In genomic region chr17:62111562-62112180, GRCh38 we compare ENCODE assay signal across 29 cellular contexts. TPM values are rescaled to one million over a fixed set of nuclear protein-coding genes. Genes with fewer than 3 reads are reported as not detected.
DNase-seq lines count a peak whose midpoint lies in the region; ATAC-seq and TF ChIP-seq lines count a peak whose summit lies in the region.
"Had no signal": no experiment of that assay in that cellular context is flagged by ENCODE, and none has a peak within 500 bp of the region (broad histone marks: within the 10 kb centered on the region; RNA-seq: fewer than 3 reads in every experiment).

No MANE protein-coding gene starts in this region.

- no peak overlapping the region for H3K27ac Mint-ChIP-seq in activated T-helper 1 cell treated with anti-CD3 and anti-CD28 coated beads, Interleukin-12 subunit alpha, Interleukin-12 subunit beta, Interleukin-2, Interleukin-4 antibody, amounts not matched to agents 30 ng/mL and 10 ng/mL and 1 ng/mL, durations not matched to agents 14 hours and 24 hours and 36 hours
- H3K27ac Mint-ChIP-seq: activated naive CD4-positive, alpha-beta T cell treated with anti-CD3 and anti-CD28 coated beads, Interleukin-2, amount 10 ng/mL, durations not matched to agents 7 days and 5 days; activated T-helper 17 cell treated with anti-CD3 and anti-CD28 coated beads, Interleukin-2, amount 50 U/mL, for 72 hours; stimulated activated naive B cell treated with anti-CD40 and anti-IgM and Interleukin-4, amounts not matched to agents 10 μg/mL and 1 μg/mL and 100 μg/mL, for 72 hours; T-helper 17 cell had no signal

- no peak overlapping the region for H3K27ac ChIP-seq in SK-N-SH (ENCODE audit: low read depth in 2 of 2, low read length in 1 of 2)
- H3K27ac ChIP-seq in HEK293 (ENCODE audit: extremely low read depth, low read depth, low read length), result no peak overlapping the region
- peak overlapping the region; percentile 76 for H3K27ac ChIP-seq in colonic mucosa
- H3K27ac ChIP-seq: adrenal gland, parathyroid adenoma, skin epidermis, upper lobe of left lung had no signal

- H3K4me1 ChIP-seq in SK-N-SH (ENCODE audit: control insufficient read depth in 1 of 2, insufficient read depth in 2 of 2, low read depth in 1 of 2, low read length in 1 of 2), result peaks cover 0 to 4% of the 10 kb centered on the region in 2 experiments; a peak in 1 of 4 replicates
- H3K4me1 ChIP-seq in HEK293 (ENCODE audit: control insufficient read depth, insufficient read depth, low read length), result no peaks in the 10 kb centered on the region; the same call in none of the 2 replicates
- peaks cover 4% of the 10 kb centered on the region for H3K4me1 ChIP-seq in colonic mucosa
- H3K4me1 ChIP-seq: adrenal gland, parathyroid adenoma, upper lobe of left lung had no signal

- TF ChIP-seq CTCF in SK-N-SH (IDR thresholded peaks at IDR 0.05) (no peak), HEK293 (tag by site-specific recombination; IDR thresholded peaks at IDR 0.05) (no peak), colonic mucosa (IDR thresholded peaks at IDR 0.05) (no peak)

- CTCF ChIA-PET in SK-N-SH (lab: Yijun Ruan, JAX) (interaction anchor here (0.6 to 3.3 kb wide), 5 partner anchors 10 to 699 kb away, joined by 3 to 44 read pairs (median 8); no protein-coding TSS in a partner anchor), HEK293 (lab: Yijun Ruan, JAX) (interaction anchor here (0.7 to 1.0 kb wide), 4 partner anchors 46 to 522 kb away, joined by 3 to 5 read pairs (median 3); no protein-coding TSS in a partner anchor)

- 54% methylated on average over 7 of the region's 7 CpGs for WGBS in SK-N-SH (ENCODE audit: low lambda C conversion rate)

- H3K27me3 Mint-ChIP-seq in activated T-helper 1 cell treated with anti-CD3 and anti-CD28 coated beads, Interleukin-12 subunit alpha, Interleukin-12 subunit beta, Interleukin-2, Interleukin-4 antibody, amounts not matched to agents 30 ng/mL and 10 ng/mL and 1 ng/mL, durations not matched to agents 14 hours and 24 hours and 36 hours (ENCODE audit: insufficient read depth), result peaks cover 2% of the 10 kb centered on the region
- H3K27me3 Mint-ChIP-seq: activated T-helper 17 cell treated with anti-CD3 and anti-CD28 coated beads, Interleukin-2, amount 50 U/mL, for 72 hours; T-helper 17 cell had no signal

- ATAC-seq in SK-N-SH treated with all-trans-retinoic acid at 6 μM for 48 hours, result no peak
- ATAC-seq: activated CD4-positive, CD25-positive, alpha-beta regulatory T cell treated with anti-CD3 and anti-CD28 coated beads, Interleukin-2, amount 50 U/mL, for 24 hours; activated T-helper 17 cell treated with anti-CD3 and anti-CD28 coated beads, Interleukin-2, amount 50 U/mL, for 72 hours; left lobe of liver; stimulated activated naive B cell treated with anti-CD40 and anti-IgM and Interleukin-4, amounts not matched to agents 10 μg/mL and 1 μg/mL and 100 μg/mL, for 72 hours; T-helper 17 cell had no signal

- H3K4me1 Mint-ChIP-seq in activated T-helper 1 cell treated with anti-CD3 and anti-CD28 coated beads, Interleukin-12 subunit alpha, Interleukin-12 subunit beta, Interleukin-2, Interleukin-4 antibody, amounts not matched to agents 30 ng/mL and 10 ng/mL and 1 ng/mL, durations not matched to agents 14 hours and 24 hours and 36 hours (ENCODE audit: low read depth), result no peaks in the 10 kb centered on the region
- H3K4me1 Mint-ChIP-seq: activated naive CD4-positive, alpha-beta T cell treated with anti-CD3 and anti-CD28 coated beads, Interleukin-2, amount 10 ng/mL, durations not matched to agents 7 days and 5 days; activated T-helper 17 cell treated with anti-CD3 and anti-CD28 coated beads, Interleukin-2, amount 50 U/mL, for 72 hours; T-helper 17 cell had no signal

- H3K4me3 Mint-ChIP-seq in activated T-helper 1 cell treated with anti-CD3 and anti-CD28 coated beads, Interleukin-12 subunit alpha, Interleukin-12 subunit beta, Interleukin-2, Interleukin-4 antibody, amounts not matched to agents 30 ng/mL and 10 ng/mL and 1 ng/mL, durations not matched to agents 14 hours and 24 hours and 36 hours, result no peak overlapping the region
- H3K4me3 Mint-ChIP-seq: activated naive CD4-positive, alpha-beta T cell treated with anti-CD3 and anti-CD28 coated beads, Interleukin-2, amount 10 ng/mL, durations not matched to agents 7 days and 5 days; activated T-helper 17 cell treated with anti-CD3 and anti-CD28 coated beads, Interleukin-2, amount 50 U/mL, for 72 hours; stimulated activated naive B cell treated with anti-CD40 and anti-IgM and Interleukin-4, amounts not matched to agents 10 μg/mL and 1 μg/mL and 100 μg/mL, for 72 hours; T-helper 17 cell had no signal

- H3K4me2 ChIP-seq in SK-N-SH, result no peak overlapping the region

- no peak overlapping the region for H3K4me3 ChIP-seq in SK-N-SH (ENCODE audit: low read depth in 2 of 2, low read length in 1 of 2)
- H3K4me3 ChIP-seq in HEK293 (ENCODE audit: low read depth, low read length), result no peak overlapping the region
- no peak overlapping the region for H3K4me3 ChIP-seq in colonic mucosa
- H3K4me3 ChIP-seq: adrenal gland, skin epidermis, upper lobe of left lung had no signal

- H4K20me1 ChIP-seq in SK-N-SH (ENCODE audit: insufficient read depth), result no peaks in the 10 kb centered on the region

- H3K9me3 ChIP-seq in SK-N-SH (no peaks in the 10 kb centered on the region), HEK293 (ENCODE audit: control insufficient read depth, insufficient read depth, low read depth, low read length) (no peaks in the 10 kb centered on the region), colonic mucosa (no peaks in the 10 kb centered on the region)
- H3K9me3 ChIP-seq: adrenal gland, upper lobe of left lung had no signal

- POLR2A ChIA-PET in SK-N-SH (lab: Yijun Ruan, JAX) (no interaction called here), HEK293 (lab: Yijun Ruan, JAX) (no interaction called here)

- H3K9ac ChIP-seq in SK-N-SH, result no peak overlapping the region
- no peak overlapping the region for H3K9ac ChIP-seq in colonic mucosa (ENCODE audit: low read depth in 2 of 2, low read length in 2 of 2)
- H3K9ac ChIP-seq: parathyroid adenoma had no signal

- H3K9me3 Mint-ChIP-seq in activated T-helper 1 cell treated with anti-CD3 and anti-CD28 coated beads, Interleukin-12 subunit alpha, Interleukin-12 subunit beta, Interleukin-2, Interleukin-4 antibody, amounts not matched to agents 30 ng/mL and 10 ng/mL and 1 ng/mL, durations not matched to agents 14 hours and 24 hours and 36 hours, result no peaks in the 10 kb centered on the region
- H3K9me3 Mint-ChIP-seq: activated naive CD4-positive, alpha-beta T cell treated with anti-CD3 and anti-CD28 coated beads, Interleukin-2, amount 10 ng/mL, durations not matched to agents 7 days and 5 days; activated T-helper 17 cell treated with anti-CD3 and anti-CD28 coated beads, Interleukin-2, amount 50 U/mL, for 72 hours had no signal

- H2AFZ ChIP-seq in SK-N-SH (ENCODE audit: low read depth), result no peak overlapping the region
- H2AFZ ChIP-seq: parathyroid adenoma had no signal

- no peak for DNase-seq in SK-N-SH
- peak; percentile 68 for DNase-seq in colonic mucosa
- DNase-seq in activated T-cell treated with anti-CD3 and anti-CD28 coated beads for 4 hours, result no peak
- no peak for DNase-seq in C1 segment of cervical spinal cord (lab: John Stamatoyannopoulos, UW)
- DNase-seq in activated T-helper 1 cell treated with anti-CD3 and anti-CD28 coated beads, Interleukin-12 subunit alpha, Interleukin-12 subunit beta, Interleukin-2, Interleukin-4 antibody, amounts not matched to agents 30 ng/mL and 10 ng/mL and 1 ng/mL, durations not matched to agents 14 hours and 24 hours and 36 hours (ENCODE audit: low spot score), result no peak
- no peak for DNase-seq in activated T-cell treated with anti-CD3 and anti-CD28 coated beads, Interleukin-2, amount 50 U/mL, for 1 hour
- DNase-seq: activated CD4-positive, alpha-beta T cell treated with anti-CD3 and anti-CD28 coated beads, Interleukin-2, amount 50 U/mL, for 48 hours; activated naive CD4-positive, alpha-beta T cell treated with anti-CD3 and anti-CD28 coated beads, Interleukin-2, amount 10 ng/mL, durations not matched to agents 7 days and 5 days; adrenal gland; central memory CD4-positive, alpha-beta T cell; DMS53; erythroblast; GF-D8; glutamatergic neuron; KG1; mesenchymal stem cell; NCI-H2081 treated with DMSO at 0.1 percent for 48 hours; NCI-H345; stimulated activated naive B cell treated with anti-CD40 and anti-IgM and Interleukin-4, amounts not matched to agents 10 μg/mL and 1 μg/mL and 100 μg/mL, for 72 hours; substantia nigra; T-helper 17 cell; upper lobe of left lung had no signal

- TF ChIP-seq EP300 in SK-N-SH (IDR thresholded peaks at IDR 0.05; ENCODE audit: borderline replicate concordance in 1 of 2, low read depth in 1 of 2, low read length in 1 of 2), result no peak

- no peaks in the 10 kb centered on the region for H3K79me2 ChIP-seq in SK-N-SH (ENCODE audit: insufficient read depth)
- H3K79me2 ChIP-seq: parathyroid adenoma had no signal

- no peaks in the 10 kb centered on the region for H3K9me2 ChIP-seq in SK-N-SH

- H3K36me3 ChIP-seq in SK-N-SH (replicated peaks in 1 of 2; ENCODE audit: control insufficient read depth in 1 of 2, insufficient read depth in 2 of 2, low read length in 1 of 2) (no peaks in the 10 kb centered on the region), HEK293 (ENCODE audit: control insufficient read depth in 2 of 2, insufficient read depth in 1 of 2, low read length in 2 of 2) (no peaks in the 10 kb centered on the region), colonic mucosa (no peaks in the 10 kb centered on the region)
- H3K36me3 ChIP-seq: adrenal gland, upper lobe of left lung had no signal

- H3F3A ChIP-seq in SK-N-SH (replicated peaks; ENCODE audit: insufficient read depth), result no peaks in the 10 kb centered on the region

- H3K36me3 Mint-ChIP-seq in activated T-helper 1 cell treated with anti-CD3 and anti-CD28 coated beads, Interleukin-12 subunit alpha, Interleukin-12 subunit beta, Interleukin-2, Interleukin-4 antibody, amounts not matched to agents 30 ng/mL and 10 ng/mL and 1 ng/mL, durations not matched to agents 14 hours and 24 hours and 36 hours (ENCODE audit: low read depth), result no peaks in the 10 kb centered on the region
- H3K36me3 Mint-ChIP-seq: activated naive CD4-positive, alpha-beta T cell treated with anti-CD3 and anti-CD28 coated beads, Interleukin-2, amount 10 ng/mL, durations not matched to agents 7 days and 5 days; stimulated activated naive B cell treated with anti-CD40 and anti-IgM and Interleukin-4, amounts not matched to agents 10 μg/mL and 1 μg/mL and 100 μg/mL, for 72 hours had no signal

- H3K27me3 ChIP-seq in SK-N-SH (ENCODE audit: insufficient read depth) (no peaks in the 10 kb centered on the region), colonic mucosa (no peaks in the 10 kb centered on the region)
- H3K27me3 ChIP-seq: adrenal gland, upper lobe of left lung had no signal

- intact Hi-C loops in colonic mucosa (cut with DNase I), result no loop called here
- intact Hi-C loops in activated T-helper 1 cell treated with anti-CD3 and anti-CD28 coated beads, Interleukin-12 subunit alpha, Interleukin-12 subunit beta, Interleukin-2, Interleukin-4 antibody, amounts not matched to agents 30 ng/mL and 10 ng/mL and 1 ng/mL, durations not matched to agents 14 hours and 24 hours and 36 hours (cut with micrococcal nuclease), result no loop called here

- no peak for TF ChIP-seq RAD21 in SK-N-SH (IDR thresholded peaks at IDR 0.05; ENCODE audit: low read length)

RNA-seq across cellular contexts. Expression of gene MED13, which starts 46.6 kb away (rescaled TPM):
- polyA plus RNA-seq in SK-N-SH (2012; rRNA removed), result 6.3 and 9.2 TPM in 2 replicates
- polyA plus RNA-seq in SK-N-SH (2012; cell fraction: cytosol; rRNA removed), result 8.7 and 9.3 TPM in 2 replicates
- 10.0 and 18.3 TPM in 2 replicates for polyA plus RNA-seq in SK-N-SH (2012; cell fraction: nucleus; rRNA removed)
- 10 to 100 TPM; 61.9 to 77.5 TPM for total RNA-seq in colonic mucosa
- total RNA-seq in activated T-helper 1 cell treated with anti-CD3 and anti-CD28 coated beads, Interleukin-12 subunit alpha, Interleukin-12 subunit beta, Interleukin-2, Interleukin-4 antibody, amounts not matched to agents 30 ng/mL and 10 ng/mL and 1 ng/mL, durations not matched to agents 14 hours and 24 hours and 36 hours, result 68.0 and 69.2 TPM in 2 replicates

Comparison
In these comparisons a context has a peak if more than half of its experiments do, and no peak if none do; other contexts are left out.
1. Of the 4 proteins assayed by ChIP-seq in both HEK293 and SK-N-SH: peak only in HEK293: none; only in SK-N-SH: none; in both: REST; in neither: 3.